ENCODE assay signal across 8 cellular contexts in the genomic region with DNA sequence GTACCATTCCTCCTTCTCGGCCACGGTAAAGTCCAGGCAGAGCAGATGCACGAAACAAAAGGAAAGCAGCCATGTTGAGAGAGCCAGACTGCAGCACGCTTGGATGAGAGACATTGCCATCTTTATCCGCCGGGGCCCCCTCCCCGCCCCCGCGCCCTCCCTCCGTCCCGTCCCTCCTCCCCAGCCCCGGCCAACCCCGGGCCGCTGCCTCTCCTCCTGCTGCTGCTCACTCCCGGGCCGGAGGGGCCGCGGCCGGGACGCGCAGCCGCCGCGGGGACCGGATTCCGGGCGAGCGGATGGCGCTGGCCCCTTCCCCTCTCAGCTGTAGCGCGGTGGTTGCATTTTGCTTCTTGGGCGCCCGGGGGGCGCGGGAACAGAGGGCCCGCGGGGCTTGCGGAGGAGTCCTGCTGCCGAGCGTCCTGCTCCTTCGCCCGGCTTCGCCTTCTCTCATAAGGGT. TPM values are rescaled to one million over a fixed set of nuclear protein-coding genes. Genes with fewer than 3 reads are reported as not detected.
A peak's percentile ranks its signal among the peaks of the same experiment; 100 is the strongest.
DNase-seq lines count a peak whose midpoint lies in the region; ATAC-seq, FAIRE-seq and TF ChIP-seq lines count a peak whose summit lies in the region.

No MANE protein-coding gene starts in this region.

- H3K4me1 Mint-ChIP-seq in Caco-2 (ENCODE audit: low read depth, unreplicated experiment) = no peaks in the 10 kb centered on the region

- intact Hi-C loops in Caco-2 (cut with micrococcal nuclease; ENCODE audit: unreplicated experiment) (loop anchor here (1.0 to 5.0 kb wide), 3 partner anchors 135 to 271 kb away; no protein-coding TSS in a partner anchor), IMR-90 (cut with micrococcal nuclease) (loop anchor here (1.0 to 5.0 kb wide), 7 partner anchors 86 to 760 kb away; a partner anchor contains a TSS)

- H3K27ac ChIP-seq in IMR-90 (ENCODE audit: insufficient read depth, low read length) = peak overlapping the region; percentile 40; the same call in 1 of the 2 replicates

- in situ Hi-C loops in IMR-90 (cut with MboI; ENCODE audit: low sequenced_read_pairs) = loop anchor here (5.0 to 25.0 kb wide), 2 partner anchors 270 to 770 kb away; a partner anchor contains a TSS

- peak overlapping the region; percentile 68; the same call in 1 of the 2 replicates for H2BK120ac ChIP-seq in IMR-90 (ENCODE audit: low read depth, low read length)

- H2BK20ac ChIP-seq in IMR-90 (ENCODE audit: low read depth, low read length) = no peak overlapping the region

- dilution Hi-C loops in IMR-90 (cut with HindIII; ENCODE audit: low sequenced_read_pairs, unreplicated experiment) = loop anchor here (25.0 kb wide), 1 partner anchor 245 kb away; no protein-coding TSS in a partner anchor

- no peaks in the 10 kb centered on the region for H3K36me3 Mint-ChIP-seq in Caco-2 (ENCODE audit: insufficient read depth, unreplicated experiment)

- no peak overlapping the region for H2BK15ac ChIP-seq in IMR-90 (ENCODE audit: low read depth, low read length)

- no peak overlapping the region; a peak in 2 of 4 replicates for H4K8ac ChIP-seq in IMR-90 (ENCODE audit: low read depth in 2 of 2, low read length in 2 of 2)

- peak; percentile 79 for ATAC-seq in IMR-90 (ENCODE audit: low read depth)
- ATAC-seq in stimulated activated naive CD8-positive, alpha-beta T cell treated with anti-CD3 and anti-CD28 coated beads, Interleukin-15, Interleukin-2, amounts not matched to agents 100 U/mL and 50 U/mL, for 24 hours = no peak

- H3K27me3 Mint-ChIP-seq in Caco-2 (ENCODE audit: insufficient read depth, unreplicated experiment) = peaks cover 17% of the 10 kb centered on the region

- peak overlapping the region; percentile 2 for H2BK5ac ChIP-seq in IMR-90 (ENCODE audit: low read depth, low read length, poor library complexity, severe bottlenecking)

- H3K27me3 ChIP-seq in Caco-2 (replicated peaks; ENCODE audit: control insufficient read depth, insufficient read depth, low read length) (no peaks in the 10 kb centered on the region; the same call in 1 of the 2 replicates), IMR-90 (ENCODE audit: control insufficient read depth, insufficient read depth, low read length) (0 out of 2 replicates have a peak, but pooled peaks cover 2% of the 10 kb centered on the region), kidney epithelial cell (ENCODE audit: control insufficient read depth, insufficient read depth, low read length) (peaks cover 4% of the 10 kb centered on the region)

- DNase-seq in Caco-2 (no peak), GM20000 (ENCODE audit: low spot score) (peak; percentile 61), IMR-90 (peak; percentile 29), cardiac fibroblast (ENCODE audit: low read depth in 2 of 2) (peak; percentile 25 to 34), kidney epithelial cell (ENCODE audit: low read depth) (no peak), epidermal melanocyte (ENCODE audit: insufficient read length, low spot score) (no peak), D721Med (ENCODE audit: insufficient read length, low spot score) (no peak)
- DNase-seq in stimulated activated naive CD8-positive, alpha-beta T cell treated with anti-CD3 and anti-CD28 coated beads, Interleukin-15, Interleukin-2, amounts not matched to agents 100 U/mL and 50 U/mL, for 24 hours = peak; percentile 7

- H3K79me1 ChIP-seq in IMR-90 (ENCODE audit: low read depth in 1 of 2, low read length in 2 of 2) = peaks cover 0 to 6% of the 10 kb centered on the region in 2 experiments

- peak overlapping the region; percentile 61; the same call in 1 of the 2 replicates for H3K18ac ChIP-seq in IMR-90 (ENCODE audit: low read depth, low read length)

- peak overlapping the region; percentile 85 for H3K4ac ChIP-seq in IMR-90 (ENCODE audit: low read depth, low read length)

- CTCF ChIA-PET in Caco-2 (lab: Charles Lee) (interaction anchor here (0.6 to 1.1 kb wide), 4 partner anchors 190 to 266 kb away, joined by 3 to 5 read pairs (median 4); no protein-coding TSS in a partner anchor), IMR-90 (lab: Yijun Ruan, JAX) (interaction anchor here (0.6 to 4.0 kb wide), 19 partner anchors 10 to 609 kb away, joined by 3 to 33 read pairs (median 5); a partner anchor contains a TSS)

- no peak overlapping the region; the same call in 1 of the 2 replicates for H3K56ac ChIP-seq in IMR-90 (ENCODE audit: extremely low read depth, insufficient read depth, low read length)

- H3K36me3 ChIP-seq in Caco-2 (ENCODE audit: control insufficient read depth, insufficient read depth, low read length) = no peaks in the 10 kb centered on the region
- no peaks in the 10 kb centered on the region for H3K36me3 ChIP-seq in IMR-90 (ENCODE audit: control insufficient read depth, insufficient read depth, low read length)
- H3K36me3 ChIP-seq in kidney epithelial cell (ENCODE audit: control insufficient read depth, insufficient read depth, low read length) = no peaks in the 10 kb centered on the region

- H3K9ac ChIP-seq in IMR-90 (ENCODE audit: low read depth, low read length) = peak overlapping the region; percentile 68

- no peaks in the 10 kb centered on the region; the same call in 1 of the 2 replicates for H4K20me1 ChIP-seq in IMR-90 (ENCODE audit: insufficient read depth, low read length)

- peak overlapping the region; percentile 95 for H2AFZ ChIP-seq in IMR-90 (replicated peaks; ENCODE audit: low read length, poor library complexity)

- 0 out of 2 replicates have a peak, but pooled peaks have one; percentile 14 for TF ChIP-seq POLR2A in IMR-90 (IDR thresholded peaks at IDR 0.05; ENCODE audit: low read depth, low read length)

- no peak overlapping the region for H3K27ac Mint-ChIP-seq in Caco-2 (ENCODE audit: unreplicated experiment)

- no peak for TF ChIP-seq RAD21 in IMR-90 (IDR thresholded peaks at IDR 0.05; ENCODE audit: low read length)

- no peak overlapping the region for H2AK5ac ChIP-seq in IMR-90 (ENCODE audit: low read depth, low read length)

- peak overlapping the region; percentile 85 for H2AK9ac ChIP-seq in IMR-90 (replicated peaks; ENCODE audit: low read depth, low read length, poor library complexity)

- peak overlapping the region; percentile 82 for H3K4me3 Mint-ChIP-seq in Caco-2 (ENCODE audit: unreplicated experiment)

- 1% methylated on average over 28 of the region's 43 CpGs; no CpG with 5 or more reads in 1 of the 2 experiments for WGBS in IMR-90 (ENCODE audit: extremely low coverage in 2 of 2, insufficient read length in 1 of 2), 2 experiments

- peak overlapping the region; percentile 58 for H3K4me2 ChIP-seq in IMR-90 (ENCODE audit: low read depth, low read length)

- H3K23ac ChIP-seq in IMR-90 (ENCODE audit: low read depth, low read length) = peak overlapping the region; percentile 90; the same call in 1 of the 2 replicates

- no peak overlapping the region for H3K14ac ChIP-seq in IMR-90 (replicated peaks; ENCODE audit: low read depth, low read length)

- H3K9me3 Mint-ChIP-seq in Caco-2 (ENCODE audit: unreplicated experiment) = no peaks in the 10 kb centered on the region

- H3K4me3 ChIP-seq in Caco-2 (ENCODE audit: low read depth, low read length) (peak overlapping the region; percentile 33), IMR-90 (ENCODE audit: insufficient read depth, low read depth, low read length) (peak overlapping the region; percentile 97), cardiac fibroblast (replicated peaks in 1 of 2; ENCODE audit: low read depth in 2 of 2, low read length in 2 of 2) (peak overlapping the region; percentile 65 to 68), kidney epithelial cell (ENCODE audit: low read depth, low read length) (peak overlapping the region; percentile 65)

- H4K91ac ChIP-seq in IMR-90 (ENCODE audit: insufficient read depth, low read depth, low read length) = peak overlapping the region; percentile 70; the same call in 1 of the 2 replicates

- POLR2A ChIA-PET in Caco-2 (lab: Charles Lee) = no interaction called here
- POLR2A ChIA-PET in IMR-90 (lab: Charles Lee; ENCODE audit: unreplicated experiment) = no interaction called here

- H3K9me3 ChIP-seq in Caco-2 (no peaks in the 10 kb centered on the region), IMR-90 (ENCODE audit: control insufficient read depth, insufficient read depth, low read length) (no peaks in the 10 kb centered on the region)

- H3K4me1 ChIP-seq in Caco-2 = no peaks in the 10 kb centered on the region
- peaks cover 2% of the 10 kb centered on the region for H3K4me1 ChIP-seq in IMR-90 (ENCODE audit: control insufficient read depth, insufficient read depth, low read length)

- H4K5ac ChIP-seq in IMR-90 (ENCODE audit: low read depth, low read length) = no peak overlapping the region

- BruUV-seq in Caco-2 (replicated peaks; lab: Mats Ljungman, UMichigan) (no TSS peak), IMR-90 (replicated peaks; lab: Mats Ljungman, UMichigan) (no TSS peak)

- no peaks in the 10 kb centered on the region for H3K9me1 ChIP-seq in IMR-90 (ENCODE audit: insufficient read depth, low read length)

- no peak for TF ChIP-seq CTCF in Caco-2 (IDR thresholded peaks at IDR 0.05; ENCODE audit: insufficient read depth in 1 of 2, low read depth in 1 of 2, low read length in 1 of 2, severe bottlenecking in 1 of 2, unreplicated experiment in 1 of 2)
- TF ChIP-seq CTCF in GM20000 (IDR thresholded peaks at IDR 0.05; ENCODE audit: extremely low read depth, missing control alignments) = no peak
- TF ChIP-seq CTCF in IMR-90 (conservative IDR thresholded peaks at IDR 0.05; ENCODE audit: low read depth, low read length) = no peak
- TF ChIP-seq CTCF in cardiac fibroblast (IDR thresholded peaks at IDR 0.05; ENCODE audit: low read depth, low read length) = no peak
- no peak for TF ChIP-seq CTCF in kidney epithelial cell (IDR thresholded peaks at IDR 0.05; ENCODE audit: insufficient read depth, low read length, poor library complexity, severe bottlenecking)
- TF ChIP-seq CTCF in D721Med (IDR thresholded peaks at IDR 0.05; ENCODE audit: insufficient read depth, missing control alignments) = no peak

- FAIRE-seq in D721Med (lab: Jason Lieb, UNC) = no peak

TF ChIP-seq in IMR-90, 13 proteins besides CTCF, POLR2A, EP300 and RAD21 (continues in another document):
- TF ChIP-seq, protein P1, sequence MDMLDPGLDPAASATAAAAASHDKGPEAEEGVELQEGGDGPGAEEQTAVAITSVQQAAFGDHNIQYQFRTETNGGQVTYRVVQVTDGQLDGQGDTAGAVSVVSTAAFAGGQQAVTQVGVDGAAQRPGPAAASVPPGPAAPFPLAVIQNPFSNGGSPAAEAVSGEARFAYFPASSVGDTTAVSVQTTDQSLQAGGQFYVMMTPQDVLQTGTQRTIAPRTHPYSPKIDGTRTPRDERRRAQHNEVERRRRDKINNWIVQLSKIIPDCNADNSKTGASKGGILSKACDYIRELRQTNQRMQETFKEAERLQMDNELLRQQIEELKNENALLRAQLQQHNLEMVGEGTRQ (IDR thresholded peaks at IDR 0.05; ENCODE audit: low read depth, low read length) = no peak
- no peak for TF ChIP-seq CHD1 (IDR thresholded peaks at IDR 0.05; ENCODE audit: low read depth, low read length)

RNA-seq across cellular contexts. Expression of a gene that starts 0.6 kb away (rescaled TPM):
- total RNA-seq in Caco-2 (2022) (0.14 and 0.42 TPM in 2 replicates), IMR-90 (2012; rRNA removed) (10.6 and 18.1 TPM in 2 replicates), kidney epithelial cell (3.2 and 5.4 TPM in 2 replicates)
- polyA plus RNA-seq in IMR-90 (2012; rRNA removed) = 6.2 and 6.6 TPM in 2 replicates
- polyA plus RNA-seq in IMR-90 (2012; cell fraction: cytosol; rRNA removed) = 3.6 and 8.7 TPM in 2 replicates
- 5.9 and 7.3 TPM in 2 replicates for polyA plus RNA-seq in IMR-90 (2012; cell fraction: nucleus; rRNA removed; ENCODE audit: low replicate concordance)

Comparison
In these comparisons a context has a peak if more than half of its experiments do, and no peak if none do; other contexts are left out.
1. DNase-seq: peak in GM20000 (single experiment), IMR-90 (single experiment), cardiac fibroblast (2 of 2) and stimulated activated naive CD8-positive, alpha-beta T cell treated with anti-CD3 and anti-CD28 coated beads, Interleukin-15, Interleukin-2, amounts not matched to agents 100 U/mL and 50 U/mL, for 24 hours (single experiment); none in Caco-2 (0 of 2), kidney epithelial cell (single experiment), epidermal melanocyte (single experiment) and D721Med (single experiment).
2. H3K4me3 ChIP-seq: peak in every context shown above with its lines; median percentile 97 in IMR-90; 66 in cardiac fibroblast; 65 in kidney epithelial cell; 33 in Caco-2.